In genomic region chr5:35664584-35664983, GRCh38 we compare ENCODE assay signal across 19 cellular contexts.
"Had no signal": no experiment of that assay in that cellular context is flagged by ENCODE, and none has a peak within 500 bp of the region (broad histone marks: within the 10 kb centered on the region; RNA-seq: fewer than 3 reads in every experiment).

No MANE protein-coding gene starts in this region.

- H3K4me1 ChIP-seq: heart right ventricle, psoas muscle, right atrium auricular region, tibial artery had no signal

- H3K9me3 Mint-ChIP-seq: WTC11 had no signal

- H3K4me1 Mint-ChIP-seq: nephron, WTC11 had no signal

- H3K27me3 Mint-ChIP-seq: activated CD4-positive, alpha-beta T cell treated with anti-CD3 and anti-CD28 coated beads for 36 hours; stimulated activated naive CD8-positive, alpha-beta T cell treated with anti-CD3 and anti-CD28 coated beads, Interleukin-15, Interleukin-2, amounts not matched to agents 100 ng/mL and 50 ng/mL, for 24 hours had no signal

- H3K36me3 ChIP-seq: pancreas, right atrium auricular region had no signal

- H3K9me3 ChIP-seq: pancreas, psoas muscle, right atrium auricular region, tibial artery had no signal

- H3K27ac ChIP-seq: heart right ventricle, pancreas, psoas muscle, right atrium auricular region, tibial artery had no signal

- H3K27ac Mint-ChIP-seq: stimulated activated naive CD8-positive, alpha-beta T cell treated with anti-CD3 and anti-CD28 coated beads, Interleukin-15, Interleukin-2, amounts not matched to agents 100 ng/mL and 50 ng/mL, for 24 hours; WTC11 had no signal

- H3K4me3 ChIP-seq: heart right ventricle, pancreas, psoas muscle, right atrium auricular region, tibial artery had no signal

- DNase-seq: activated CD4-positive, alpha-beta T cell treated with anti-CD3 and anti-CD28 coated beads for 36 hours; activated naive CD4-positive, alpha-beta T cell treated with Interleukin-2 at 50 U/mL for 16 hours; activated T-cell treated with anti-CD3 and anti-CD28 coated beads, Interleukin-2, amount 50 U/mL, for 1 hour; cortex of kidney; effector CD4-positive, alpha-beta T cell; erythroblast; foreskin fibroblast; heart right ventricle; islet precursor cell; left cardiac atrium; midbrain; pancreas; psoas muscle; stimulated activated CD4-positive, alpha-beta T cell treated with anti-CD3 and anti-CD28 coated beads, Interleukin-4, amount 100 ng/mL, for 24 hours; tibial artery had no signal

- H3K27me3 ChIP-seq: heart right ventricle, pancreas, right atrium auricular region, tibial artery had no signal

- H3K36me3 Mint-ChIP-seq: WTC11 had no signal

- ATAC-seq: activated CD4-positive, alpha-beta T cell treated with anti-CD3 and anti-CD28 coated beads for 36 hours; heart right ventricle; left cardiac atrium; pancreas; psoas muscle; WTC11 had no signal

- H3K4me3 Mint-ChIP-seq: activated CD4-positive, alpha-beta T cell treated with anti-CD3 and anti-CD28 coated beads for 36 hours; nephron; stimulated activated naive CD8-positive, alpha-beta T cell treated with anti-CD3 and anti-CD28 coated beads, Interleukin-15, Interleukin-2, amounts not matched to agents 100 ng/mL and 50 ng/mL, for 24 hours; WTC11 had no signal
